ENCODE assay signal across 8 cellular contexts in the genomic region with DNA sequence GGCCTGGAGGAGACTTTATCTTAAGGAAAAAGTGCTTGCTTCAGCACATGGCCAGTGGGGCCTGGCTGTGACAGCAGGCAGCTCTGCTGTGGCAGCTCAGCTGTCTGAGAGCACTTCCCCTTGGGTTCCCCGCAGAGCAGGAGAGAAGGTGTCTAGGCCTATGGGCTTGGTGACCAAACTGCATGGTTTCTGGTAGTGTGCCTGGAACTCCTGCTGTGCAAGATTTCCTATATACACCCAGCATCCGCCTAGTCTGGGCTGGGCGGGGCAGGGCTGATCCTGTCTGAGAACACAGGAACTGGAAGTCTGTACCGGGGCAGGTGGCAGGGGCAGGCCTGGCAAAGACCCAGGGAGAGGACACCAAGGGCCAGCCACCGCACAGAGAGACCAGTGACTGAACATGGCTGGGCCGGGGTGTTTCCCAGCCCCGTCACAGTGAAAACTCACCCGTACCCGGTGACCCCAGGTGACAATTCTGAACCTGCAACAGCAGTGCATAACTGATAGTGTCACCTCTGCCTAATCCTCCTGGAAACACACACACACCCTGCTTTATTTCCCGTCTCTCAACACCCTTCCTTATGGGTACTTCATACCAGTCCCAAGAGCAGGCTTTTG. TPM values are rescaled to one million over a fixed set of nuclear protein-coding genes. Genes with fewer than 3 reads are reported as not detected.
DNase-seq lines count a peak whose midpoint lies in the region; ATAC-seq and TF ChIP-seq lines count a peak whose summit lies in the region.

No MANE protein-coding gene starts in this region.

- peak overlapping the region; percentile 45 to 68 for H3K27ac ChIP-seq in prostate gland
- H3K27ac ChIP-seq in osteoblast (ENCODE audit: low read depth, low read length): no peak overlapping the region

- peaks cover 21% of the 10 kb centered on the region for H3K4me1 ChIP-seq in prostate gland (replicated peaks)
- H3K4me1 ChIP-seq in osteoblast (ENCODE audit: insufficient read depth, low read length): peaks cover 42% of the 10 kb centered on the region

- TF ChIP-seq POLR2A in prostate gland (IDR thresholded peaks at IDR 0.05): no peak

- ATAC-seq in GM19395 (IDR thresholded peaks at IDR 0.05; ENCODE audit: unreplicated experiment): peak; percentile 55
- ATAC-seq in HG03460 (IDR thresholded peaks at IDR 0.05; ENCODE audit: unreplicated experiment): peak; percentile 41
- ATAC-seq in esophagus mucosa: peak; percentile 84

- 61% methylated on average over 10 of the region's 10 CpGs for whole genome bisulfite sequencing in prostate gland

- H3K27me3 ChIP-seq in prostate gland (replicated peaks; ENCODE audit: insufficient read depth): no peaks in the 10 kb centered on the region
- H3K27me3 ChIP-seq in osteoblast (ENCODE audit: insufficient read depth, low read length): no peaks in the 10 kb centered on the region

- DNase-seq in DMS53 treated with DMSO at 0.1 percent for 48 hours (lab: John Stamatoyannopoulos, UW; ENCODE audit: unreplicated experiment): peak; percentile 88
- peak; percentile 77 for DNase-seq in SIG-M5 treated with dmso at 0.1 percent for 504 hours (lab: John Stamatoyannopoulos, UW; ENCODE audit: unreplicated experiment)
- DNase-seq in prostate gland (ENCODE audit: low spot score): peak; percentile 52
- no peak for DNase-seq in osteoblast (ENCODE audit: insufficient read length, low spot score, missing footprints)
- DNase-seq in HuH-7 (ENCODE audit: low spot score): no peak

- intact Hi-C loops in prostate gland (cut with DNase I): loop anchor here (5.0 kb wide), 1 partner anchor 37 kb away; no protein-coding TSS in a partner anchor

- H3K4me2 ChIP-seq in osteoblast (ENCODE audit: insufficient read depth, low read length): no peak overlapping the region

- no peak for TF ChIP-seq CTCF in prostate gland (IDR thresholded peaks at IDR 0.05)
- no peak for TF ChIP-seq CTCF in osteoblast (IDR thresholded peaks at IDR 0.05; ENCODE audit: extremely low read depth, low read depth, low read length)

- H3K36me3 ChIP-seq in prostate gland: no peaks in the 10 kb centered on the region
- H3K36me3 ChIP-seq in osteoblast (ENCODE audit: insufficient read depth, low read length): no peaks in the 10 kb centered on the region

- no peaks in the 10 kb centered on the region for H3K9me3 ChIP-seq in prostate gland
- H3K9me3 ChIP-seq in osteoblast (ENCODE audit: low read depth, low read length): no peaks in the 10 kb centered on the region

- no peak overlapping the region for H2AFZ ChIP-seq in osteoblast (ENCODE audit: low read length)

- peaks cover 30% of the 10 kb centered on the region for H3K79me2 ChIP-seq in osteoblast (ENCODE audit: insufficient read depth, low read length)

- no peak overlapping the region for H3K4me3 ChIP-seq in prostate gland
- H3K4me3 ChIP-seq in osteoblast (ENCODE audit: insufficient read depth, low read length): no peak overlapping the region

- peaks cover 6% of the 10 kb centered on the region for H4K20me1 ChIP-seq in osteoblast (ENCODE audit: insufficient read depth, low read length)

RNA-seq across cellular contexts. Expression of gene CHD9, which starts 39.3 kb away (rescaled TPM):
- total RNA-seq in esophagus mucosa (39.3 TPM), prostate gland (10 to 100 TPM; 56.3 to 62.6 TPM), osteoblast (80.4 and 83.6 TPM in 2 replicates)

RNA-seq across cellular contexts. Expression of gene CHD9NB, which starts 41.4 kb away (rescaled TPM):
- total RNA-seq in esophagus mucosa: 2.2 TPM
- total RNA-seq in prostate gland: 10 to 100 TPM in 1 of 2 donors, 1 to 10 TPM in 1; 4.3 to 26.7 TPM
- total RNA-seq in osteoblast: 1.1 and 2.1 TPM in 2 replicates

Comparison
In these comparisons a context has a peak if more than half of its experiments do, and no peak if none do; other contexts are left out.
1. DNase-seq: peak in DMS53 treated with DMSO at 0.1 percent for 48 hours (single experiment), SIG-M5 treated with dmso at 0.1 percent for 504 hours (single experiment) and prostate gland (single experiment); none in osteoblast (single experiment) and HuH-7 (single experiment).
2. Peak in every context shown above with its lines, with median percentiles within 50 percentile points of each other: ATAC-seq.